In genomic region chr17:59565171-59565958, GRCh38 we compare ENCODE assay signal across 8 cellular contexts. TPM values are rescaled to one million over a fixed set of nuclear protein-coding genes. Genes with fewer than 3 reads are reported as not detected.
DNase-seq lines count a peak whose midpoint lies in the region; ATAC-seq and TF ChIP-seq lines count a peak whose summit lies in the region.

TSS of gene DHX40 (plus strand) at chr17:59565610. CDS start at chr17:59565672, 62 bp downstream.

- peaks cover 4% of the 10 kb centered on the region for H3K36me3 Mint-ChIP-seq in T-cell

- peak; percentile 82 for ATAC-seq in HG02763 (IDR thresholded peaks at IDR 0.05; ENCODE audit: unreplicated experiment)
- ATAC-seq in T-cell (replicated peaks in 1 of 4), result peak; percentile 89 to 94 (median 94)
- peak; percentile 97 to 99 (median 99) for ATAC-seq in heart left ventricle

- in situ Hi-C loops in transverse colon (cut with MboI; ENCODE audit: low pct_ligation_motif_present in 1 of 4, low pct_unique_long_range_greater_than_20kb in 1 of 4, low sequenced_read_pairs in 3 of 4), result loop anchor here in 3 of 4 donors (25.0 kb wide), 1 partner anchor 253 kb away; no protein-coding TSS in a partner anchor

- H3K4me3 Mint-ChIP-seq in T-cell, result peak within 1 kb of the TSS; percentile 95 to 100 (median 99)

- DNase-seq in GM10266 (ENCODE audit: extremely low spot score) (peak; percentile 93), NCI-H146 (lab: John Stamatoyannopoulos, UW) (peak; percentile 93), T-cell (peak; percentile 82 to 96 (median 92)), heart left ventricle (peak; percentile 94 to 96 (median 95)), pons (ENCODE audit: low spot score) (peak; percentile 88), transverse colon (peak; percentile 95)

- CTCF ChIA-PET in T-cell (lab: Charles Lee), result interaction anchor here in 1 of 2 donors (0.6 kb wide), 2 partner anchors 156 to 249 kb away, joined by 3 read pairs; no protein-coding TSS in a partner anchor

- peaks cover 0 to 8% (median under 1%) of the 10 kb centered on the region in 9 donors for H3K36me3 ChIP-seq in heart left ventricle
- no peaks in the 10 kb centered on the region for H3K36me3 ChIP-seq in transverse colon

- no peak for TF ChIP-seq CTCF in GM10266 (IDR thresholded peaks at IDR 0.05; ENCODE audit: control insufficient read depth, insufficient read depth, low read depth, missing control alignments)
- peak in 1 of 12 donors; percentile 5 for TF ChIP-seq CTCF in heart left ventricle (IDR thresholded peaks at IDR 0.05)
- no peak for TF ChIP-seq CTCF in transverse colon (IDR thresholded peaks at IDR 0.05)

- POLR2A ChIA-PET in T-cell (lab: Charles Lee), result interaction anchor here in 1 of 2 donors (0.6 to 0.8 kb wide), 3 partner anchors 54 to 410 kb away, joined by 3 read pairs; partner anchors contain the start of genes CLTC and PRR11

- WGBS in adipose tissue, 3 donors, result 7 to 9% (median 9%) methylated on average over 61 to 62 of the region's 62 CpGs
- 8 to 11% (median 8%) methylated on average over 40 to 62 of the region's 62 CpGs for WGBS in heart left ventricle, 4 donors
- 27% methylated on average over 36 of the region's 62 CpGs; no CpG with 5 or more reads in 1 of the 2 donors for WGBS in transverse colon (ENCODE audit: low coverage in 1 of 2), 2 donors

- no peak for TF ChIP-seq EP300 in transverse colon (IDR thresholded peaks at IDR 0.05; ENCODE audit: low read depth)

- H3K9me3 Mint-ChIP-seq in T-cell, result no peaks in the 10 kb centered on the region

- H3K27ac ChIP-seq in adipose tissue (ENCODE audit: low read depth, low read length), result no peak within 1 kb of the TSS
- H3K27ac ChIP-seq in heart left ventricle, result peak within 1 kb of the TSS; percentile 51 to 87 (median 80)
- H3K27ac ChIP-seq in transverse colon, result peak within 1 kb of the TSS; percentile 73 to 87 (median 82)

- peak within 1 kb of the TSS; percentile 92 to 100 for H3K27ac Mint-ChIP-seq in T-cell

- peaks cover 20 to 25% (median 22%) of the 10 kb centered on the region in 3 donors for H3K4me1 Mint-ChIP-seq in T-cell

- H3K4me1 ChIP-seq in heart left ventricle (peaks cover 0 to 16% (median 9%) of the 10 kb centered on the region in 12 donors), transverse colon (peaks cover 3 to 11% (median 10%) of the 10 kb centered on the region in 4 donors)

- peak in 1 of 2 donors; percentile 41 for TF ChIP-seq POLR2A in heart left ventricle (IDR thresholded peaks at IDR 0.05)
- TF ChIP-seq POLR2A in transverse colon (IDR thresholded peaks at IDR 0.05), result peak; percentile 70

- H3K4me3 ChIP-seq in heart left ventricle (peak within 1 kb of the TSS; percentile 57 to 98 (median 87)), transverse colon (peak within 1 kb of the TSS; percentile 47 to 73 (median 66))

- no peaks in the 10 kb centered on the region for H3K27me3 ChIP-seq in heart left ventricle
- H3K27me3 ChIP-seq in transverse colon, result no peaks in the 10 kb centered on the region

- H3K27me3 Mint-ChIP-seq in T-cell, result no peaks in the 10 kb centered on the region

- H3K9me3 ChIP-seq in heart left ventricle (no peaks in the 10 kb centered on the region), transverse colon (no peaks in the 10 kb centered on the region)

- intact Hi-C loops in heart left ventricle (cut with DNase I) (loop anchor here in 2 of 10 donors (5.0 to 10.0 kb wide), 2 partner anchors 49 to 253 kb away; partner anchors contain the start of gene CLTC (in 1 of the 2)), transverse colon (cut with DNase I; ENCODE audit: low total_unique reads) (no loop called here)

RNA-seq across cellular contexts. Expression of gene DHX40, which starts in this region (rescaled TPM):
- total RNA-seq in T-cell (10 to 100 TPM; 21.3 to 50.8 (median 24.9) TPM), heart left ventricle (10 to 100 TPM; 15.5 to 25.4 (median 21.2) TPM), transverse colon (10 to 100 TPM in 2 of 4 donors, 1 to 10 TPM in 2; 6.0 to 30.2 (median 15.2) TPM)
- polyA plus RNA-seq in adipose tissue (10 to 100 TPM; 14.8 to 17.2 (median 15.5) TPM), heart left ventricle (10 to 100 TPM in 1 of 2 donors, 1 to 10 TPM in 1; 5.5 to 21.9 TPM)
